Comparison of ENCODE assay signal across 1 cellular context in the genomic region with DNA sequence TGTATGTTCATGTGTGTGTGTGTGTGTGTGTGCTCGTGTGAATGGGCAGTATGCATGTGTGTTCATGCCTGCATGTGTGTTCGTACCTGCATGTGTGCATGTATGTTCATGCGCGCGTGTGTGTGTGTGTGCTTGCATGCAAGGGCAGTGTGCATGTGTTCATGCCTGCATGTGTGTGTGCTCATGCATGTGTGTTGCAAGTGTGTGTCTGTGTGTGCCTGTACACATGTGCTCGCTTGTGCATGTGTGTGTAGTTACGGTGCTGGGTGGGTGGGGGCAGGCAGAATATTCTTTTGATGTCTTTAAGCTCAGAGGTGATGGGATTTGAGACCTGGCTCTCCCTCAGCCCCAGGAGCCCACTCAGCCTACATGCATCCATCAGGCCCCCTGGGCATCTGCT.
TF ChIP-seq lines count a peak whose summit lies in the region.

No MANE protein-coding gene starts in this region.

TF ChIP-seq in HepG2, 621 proteins besides CTCF, POLR2A, EP300 and RAD21:
- TF ChIP-seq, protein P1, sequence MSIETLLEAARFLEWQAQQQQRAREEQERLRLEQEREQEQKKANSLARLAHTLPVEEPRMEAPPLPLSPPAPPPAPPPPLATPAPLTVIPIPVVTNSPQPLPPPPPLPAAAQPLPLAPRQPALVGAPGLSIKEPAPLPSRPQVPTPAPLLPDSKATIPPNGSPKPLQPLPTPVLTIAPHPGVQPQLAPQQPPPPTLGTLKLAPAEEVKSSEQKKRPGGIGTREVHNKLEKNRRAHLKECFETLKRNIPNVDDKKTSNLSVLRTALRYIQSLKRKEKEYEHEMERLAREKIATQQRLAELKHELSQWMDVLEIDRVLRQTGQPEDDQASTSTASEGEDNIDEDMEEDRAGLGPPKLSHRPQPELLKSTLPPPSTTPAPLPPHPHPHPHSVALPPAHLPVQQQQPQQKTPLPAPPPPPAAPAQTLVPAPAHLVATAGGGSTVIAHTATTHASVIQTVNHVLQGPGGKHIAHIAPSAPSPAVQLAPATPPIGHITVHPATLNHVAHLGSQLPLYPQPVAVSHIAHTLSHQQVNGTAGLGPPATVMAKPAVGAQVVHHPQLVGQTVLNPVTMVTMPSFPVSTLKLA (IDR thresholded peaks at IDR 0.05), result peak; percentile 85
- TF ChIP-seq, protein P2, sequence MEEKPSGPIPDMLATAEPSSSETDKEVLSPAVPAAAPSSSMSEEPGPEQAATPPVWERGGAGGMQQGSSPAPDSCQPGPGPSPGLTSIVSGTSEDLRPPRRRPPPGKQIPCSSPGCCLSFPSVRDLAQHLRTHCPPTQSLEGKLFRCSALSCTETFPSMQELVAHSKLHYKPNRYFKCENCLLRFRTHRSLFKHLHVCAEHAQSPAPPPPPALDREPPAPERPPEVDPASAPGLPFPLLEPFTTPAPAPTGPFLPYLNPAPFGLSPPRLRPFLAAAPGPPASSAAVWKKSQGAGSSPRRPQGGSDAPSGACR (CRISPR knock-in tag; IDR thresholded peaks at IDR 0.05), result no peak
- TF ChIP-seq ZNF550 (CRISPR knock-in tag; IDR thresholded peaks at IDR 0.05; ENCODE audit: borderline replicate concordance) (no peak), NBN (conservative IDR thresholded peaks at IDR 0.05) (0 out of 2 replicates have a peak, but pooled peaks have one; percentile 34)
